20 cellular contexts compared by ENCODE assay signal in the genomic region with DNA sequence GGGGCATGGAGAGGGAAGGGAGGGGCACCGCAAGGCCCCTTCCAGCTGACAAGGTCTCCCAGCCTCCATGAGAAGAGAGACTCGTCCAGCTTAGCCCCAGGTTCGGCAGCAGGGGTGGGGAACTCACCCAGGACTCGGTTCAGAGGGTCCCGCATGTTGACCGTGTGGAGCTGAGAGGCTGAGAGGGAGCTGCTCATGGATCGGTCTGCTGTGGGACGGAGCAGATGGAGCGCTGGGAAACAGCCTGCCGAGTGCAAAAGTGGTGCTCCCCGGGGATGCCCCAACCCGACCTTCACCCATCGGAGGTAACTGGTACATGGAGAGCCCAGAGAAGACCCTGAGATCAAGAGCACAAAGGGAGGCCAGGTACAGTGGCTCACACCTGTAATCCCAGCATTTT. TPM values are rescaled to one million over a fixed set of nuclear protein-coding genes. Genes with fewer than 3 reads are reported as not detected.
DNase-seq lines count a peak whose midpoint lies in the region; ATAC-seq, FAIRE-seq and TF ChIP-seq lines count a peak whose summit lies in the region.
"Had no signal": no experiment of that assay in that cellular context is flagged by ENCODE, and none has a peak within 500 bp of the region (broad histone marks: within the 10 kb centered on the region; RNA-seq: fewer than 3 reads in every experiment).

No MANE protein-coding gene starts in this region.

- H2BK5ac ChIP-seq in neuronal stem cell (ENCODE audit: low read length): no peak overlapping the region

- H3K23ac ChIP-seq in neuronal stem cell (ENCODE audit: low read depth, low read length, poor library complexity): no peak overlapping the region

- POLR2A ChIA-PET in A549 (lab: Yijun Ruan, JAX): no interaction called here

- WGBS in A549 (ENCODE audit: missing lambda C conversion rate): 91% methylated on average over 13 of the region's 13 CpGs
- WGBS in neuronal stem cell (ENCODE audit: extremely low coverage in 2 of 2, insufficient read length in 2 of 2, insufficient replicate concordance in 1 of 2), 2 donors: no CpG with 5 or more reads among the region's 13 CpGs
- WGBS in gastroesophageal sphincter (ENCODE audit: low coverage in 1 of 2), 2 donors: 71 to 100% methylated on average over 3 of the region's 13 CpGs

- no peak overlapping the region for H4K91ac ChIP-seq in neuronal stem cell (ENCODE audit: low read depth, low read length, poor library complexity)

- H2BK120ac ChIP-seq in neuronal stem cell (ENCODE audit: low read depth, low read length): no peak overlapping the region

- no peak overlapping the region for H4K8ac ChIP-seq in neuronal stem cell (ENCODE audit: low read depth, low read length)

- H3K9ac ChIP-seq in neuronal stem cell (ENCODE audit: low read depth, low read length, poor library complexity): peak overlapping the region; percentile 63

- no peak overlapping the region for H3K4me2 ChIP-seq in A549
- no peak overlapping the region for H3K4me2 ChIP-seq in neuronal stem cell (ENCODE audit: insufficient read depth, low read length, poor library complexity, severe bottlenecking)

- TF ChIP-seq POLR2A in A549 (IDR thresholded peaks at IDR 0.05; ENCODE audit: low read length) (no peak), GM12892 (IDR thresholded peaks at IDR 0.05; ENCODE audit: low read depth, low read length) (no peak), gastroesophageal sphincter (IDR thresholded peaks at IDR 0.05) (no peak)

- H3K36me3 ChIP-seq in WERI-Rb-1 (peaks cover 71% of the 10 kb centered on the region), neuronal stem cell (replicated peaks in 1 of 2; ENCODE audit: control insufficient read depth in 2 of 2, insufficient read depth in 2 of 2, low read length in 2 of 2) (peaks cover 30 to 68% of the 10 kb centered on the region in 2 donors), gastroesophageal sphincter (peaks cover 0 to 58% of the 10 kb centered on the region in 2 donors)

- TF ChIP-seq CTCF in A549 (IDR thresholded peaks at IDR 0.05) (no peak), WERI-Rb-1 (IDR thresholded peaks at IDR 0.05; ENCODE audit: low read depth, low read length) (no peak), gastroesophageal sphincter (IDR thresholded peaks at IDR 0.05) (no peak)

- no peaks in the 10 kb centered on the region for H3K27me3 ChIP-seq in WERI-Rb-1 (ENCODE audit: insufficient read depth, low read depth, severe bottlenecking)
- H3K27me3 ChIP-seq in neuronal stem cell (ENCODE audit: control insufficient read depth in 3 of 3, insufficient read depth in 3 of 3, low read depth in 1 of 3, low read length in 3 of 3): no peaks in the 10 kb centered on the region
- no peaks in the 10 kb centered on the region for H3K27me3 ChIP-seq in gastroesophageal sphincter
- H3K27me3 ChIP-seq: BE2C had no signal

- H3K9me3 ChIP-seq in A549: no peaks in the 10 kb centered on the region
- no peaks in the 10 kb centered on the region for H3K9me3 ChIP-seq in WERI-Rb-1 (ENCODE audit: severe bottlenecking)
- H3K9me3 ChIP-seq in neuronal stem cell (replicated peaks in 1 of 2; ENCODE audit: control insufficient read depth in 2 of 2, insufficient read depth in 1 of 2, low read depth in 1 of 2, low read length in 2 of 2): no peaks in the 10 kb centered on the region
- no peaks in the 10 kb centered on the region for H3K9me3 ChIP-seq in gastroesophageal sphincter
- H3K9me3 ChIP-seq: BE2C, HAP-1 had no signal

- H3K27ac ChIP-seq in A549 (peak overlapping the region; percentile 83 to 84; a peak in 2 of 6 replicates), WERI-Rb-1 (0 out of 2 replicates have a peak overlapping the region, but pooled peaks have one; percentile 10), neuronal stem cell (replicated peaks; ENCODE audit: low read length) (no peak overlapping the region), gastroesophageal sphincter (peak overlapping the region in 2 of 4 donors; percentile 68 to 77)
- H3K27ac ChIP-seq: SK-N-MC had no signal

- H2BK12ac ChIP-seq in neuronal stem cell (ENCODE audit: low read length): no peak overlapping the region

- no peak overlapping the region for H3K18ac ChIP-seq in neuronal stem cell (ENCODE audit: low read length)

- H3K4me3 ChIP-seq in A549 (no peak overlapping the region), WERI-Rb-1 (ENCODE audit: low read depth, low read length) (no peak overlapping the region), neuronal stem cell (ENCODE audit: low read length in 2 of 2) (no peak overlapping the region), gastroesophageal sphincter (no peak overlapping the region)
- H3K4me3 ChIP-seq: HAP-1, SK-N-MC had no signal

- H3K14ac ChIP-seq in neuronal stem cell (ENCODE audit: low read length): no peak overlapping the region

- H2BK15ac ChIP-seq in neuronal stem cell (ENCODE audit: low read length): no peak overlapping the region

- no peak overlapping the region for H3K4ac ChIP-seq in neuronal stem cell (ENCODE audit: low read length)

- H3K79me1 ChIP-seq in neuronal stem cell (ENCODE audit: low read depth, low read length): peaks cover 4% of the 10 kb centered on the region

- DNase-seq in A549 (ENCODE audit: low read depth in 1 of 2, low spot score in 1 of 2) (no peak), GM12892 (ENCODE audit: insufficient read length) (peak; percentile 21), WERI-Rb-1 (no peak), neuronal stem cell (ENCODE audit: low spot score) (no peak), NCI-H1694 treated with DMSO at 0.1 percent for 48 hours (lab: John Stamatoyannopoulos, UW) (no peak)
- no peak for DNase-seq in effector CD8-positive, alpha-beta T cell (lab: John Stamatoyannopoulos, UW)
- DNase-seq: BE2C; CD4-positive, alpha-beta memory T cell; DMS 273 treated with DMSO at 0.1 percent for 48 hours; MV-4-11; NCI-H1417 treated with DMSO at 0.1 percent for 48 hours; NCI-H2029 treated with DMSO at 0.1 percent for 48 hours; NCI-H526; NK-92 treated with Interleukin-12 subunit alpha and Interleukin-12 subunit beta, amount 100 ng/mL, for 24 hours; OCI-M1 had no signal

- FAIRE-seq in A549 (lab: Jason Lieb, UNC): no peak
- no peak for FAIRE-seq in GM12892 (lab: Jason Lieb, UNC)

- H3K4me1 ChIP-seq in A549 (peaks cover 44% of the 10 kb centered on the region), neuronal stem cell (ENCODE audit: control insufficient read depth in 2 of 2, insufficient read depth in 1 of 2, low read depth in 1 of 2, low read length in 2 of 2) (peaks cover 13 to 16% of the 10 kb centered on the region in 2 donors), gastroesophageal sphincter (peaks cover 0 to 86% (median 45%) of the 10 kb centered on the region in 3 donors)
- H3K4me1 ChIP-seq: BE2C had no signal

- ATAC-seq in A549 (no peak), gastroesophageal sphincter (no peak), HG03571 (IDR thresholded peaks at IDR 0.05; ENCODE audit: unreplicated experiment) (no peak)

- TF ChIP-seq EP300 in A549 (IDR thresholded peaks at IDR 0.05) (no peak), gastroesophageal sphincter (IDR thresholded peaks at IDR 0.05) (no peak)

- CTCF ChIA-PET in A549 (lab: Yijun Ruan, JAX): interaction anchor here (1.0 to 23.2 kb wide), 6 partner anchors 13 to 149 kb away, joined by 3 to 625 read pairs (median 24); a partner anchor contains a TSS

- H2AK5ac ChIP-seq in neuronal stem cell (ENCODE audit: low read depth, low read length): no peak overlapping the region

- no peak overlapping the region for H2AFZ ChIP-seq in neuronal stem cell (ENCODE audit: low read length)

- no peak for TF ChIP-seq RAD21 in A549 (conservative IDR thresholded peaks at IDR 0.05 in 1 of 2, IDR thresholded peaks at IDR 0.05 in 1 of 2)

RNA-seq across cellular contexts. Expression of a gene that starts 4.9 kb away (rescaled TPM):
- polyA plus RNA-seq in A549 (2011; rRNA removed) (0.41 TPM in 1 of 2 replicates, not detected in the other), A549 (2017; fragmentation: RNase III; extraction: RNeasy Plus Mini Kit Qiagen cat#74134 plus additional on column Dnase treatment) (not detected in 3 replicates)
- 0.03 TPM in 1 of 2 replicates, not detected in the other for polyA plus RNA-seq in A549 (2012; cell fraction: cytosol; rRNA removed)
- 0.04 TPM in 1 of 2 replicates, not detected in the other for polyA plus RNA-seq in A549 (2012; cell fraction: nucleus; rRNA removed)
- polyA minus RNA-seq in A549 (2011; rRNA and poly(A)+ RNA removed): not detected in 2 replicates
- polyA plus RNA-seq in GM12892 (2012; ENCODE audit: missing spikeins): 0.72 TPM
- polyA plus RNA-seq in neuronal stem cell (2013, experiment 1 of 2): not detected
- polyA plus RNA-seq in neuronal stem cell (2013, experiment 2 of 2): not detected
- total RNA-seq in gastroesophageal sphincter: 1 to 10 TPM in 1 of 4 donors, not detected in 3; 9.3 TPM
- total RNA-seq: CD4-positive, alpha-beta memory T cell had no signal
- polyA plus RNA-seq: CD4-positive, alpha-beta memory T cell; IgD-negative memory B cell had no signal

RNA-seq across cellular contexts. Expression of a gene that starts 34.1 kb away (rescaled TPM):
- polyA plus RNA-seq in A549 (2011; rRNA removed) (63.6 and 89.5 TPM in 2 replicates), A549 (2017; fragmentation: RNase III; extraction: RNeasy Plus Mini Kit Qiagen cat#74134 plus additional on column Dnase treatment) (60.7 to 64.5 TPM (median 60.8 TPM) in 3 replicates)
- 85.2 and 102 TPM in 2 replicates for polyA plus RNA-seq in A549 (2012; cell fraction: cytosol; rRNA removed)
- 320 and 427 TPM in 2 replicates for polyA plus RNA-seq in A549 (2012; cell fraction: nucleus; rRNA removed)
- polyA minus RNA-seq in A549 (2011; rRNA and poly(A)+ RNA removed): 129 and 130 TPM in 2 replicates
- 47.6 TPM for polyA plus RNA-seq in GM12892 (2012; ENCODE audit: missing spikeins)
- 61.9 TPM for polyA plus RNA-seq in neuronal stem cell (2013, experiment 1 of 2)
- polyA plus RNA-seq in neuronal stem cell (2013, experiment 2 of 2): 61.2 TPM
- total RNA-seq in gastroesophageal sphincter: 10 to 100 TPM; 42.1 to 57.9 (median 50.3) TPM

RNA-seq across cellular contexts. Expression of a gene that starts 39.5 kb away (rescaled TPM):
- polyA plus RNA-seq in A549 (2011; rRNA removed) (87.7 and 113 TPM in 2 replicates), A549 (2017; fragmentation: RNase III; extraction: RNeasy Plus Mini Kit Qiagen cat#74134 plus additional on column Dnase treatment) (186 to 193 TPM (median 187 TPM) in 3 replicates)
- polyA plus RNA-seq in A549 (2012; cell fraction: cytosol; rRNA removed): 172 and 210 TPM in 2 replicates
- polyA plus RNA-seq in A549 (2012; cell fraction: nucleus; rRNA removed): 255 and 268 TPM in 2 replicates
- polyA minus RNA-seq in A549 (2011; rRNA and poly(A)+ RNA removed): 146 and 167 TPM in 2 replicates
- 70.5 TPM for polyA plus RNA-seq in GM12892 (2012; ENCODE audit: missing spikeins)
- polyA plus RNA-seq in neuronal stem cell (2013, experiment 1 of 2): 102 TPM
- 99.7 TPM for polyA plus RNA-seq in neuronal stem cell (2013, experiment 2 of 2)
- total RNA-seq in gastroesophageal sphincter: 100 to 1,000 TPM in 1 of 4 donors, 10 to 100 TPM in 3; 65.1 to 105 (median 78.8) TPM

RNA-seq across cellular contexts. Expression of a gene that starts 42.6 kb away (rescaled TPM):
- polyA plus RNA-seq in A549 (2011; rRNA removed) (20.1 and 27.4 TPM in 2 replicates), A549 (2017; fragmentation: RNase III; extraction: RNeasy Plus Mini Kit Qiagen cat#74134 plus additional on column Dnase treatment) (16.1 to 23.7 TPM (median 22.5 TPM) in 3 replicates)
- polyA plus RNA-seq in A549 (2012; cell fraction: cytosol; rRNA removed): 12.5 and 15.3 TPM in 2 replicates
- polyA plus RNA-seq in A549 (2012; cell fraction: nucleus; rRNA removed): 10.5 and 13.1 TPM in 2 replicates
- polyA minus RNA-seq in A549 (2011; rRNA and poly(A)+ RNA removed): 25.5 and 26.9 TPM in 2 replicates
- polyA plus RNA-seq in GM12892 (2012; ENCODE audit: missing spikeins): 1.5 TPM
- polyA plus RNA-seq in neuronal stem cell (2013, experiment 1 of 2): 13.2 TPM
- 13.2 TPM for polyA plus RNA-seq in neuronal stem cell (2013, experiment 2 of 2)
- total RNA-seq in gastroesophageal sphincter: 100 to 1,000 TPM in 2 of 4 donors, 10 to 100 TPM in 2; 84.8 to 133 (median 102) TPM

RNA-seq across cellular contexts. Expression of a gene that starts 57.3 kb away (rescaled TPM):
- not detected in 2 replicates for polyA plus RNA-seq in A549 (2011; rRNA removed)
- not detected in 2 replicates for polyA plus RNA-seq in A549 (2012; cell fraction: cytosol; rRNA removed)
- not detected in 2 replicates for polyA plus RNA-seq in A549 (2012; cell fraction: nucleus; rRNA removed)
- not detected in 3 replicates for polyA plus RNA-seq in A549 (2017; fragmentation: RNase III; extraction: RNeasy Plus Mini Kit Qiagen cat#74134 plus additional on column Dnase treatment)
- not detected in 2 replicates for polyA minus RNA-seq in A549 (2011; rRNA and poly(A)+ RNA removed)
- polyA plus RNA-seq in GM12892 (2012; ENCODE audit: missing spikeins): not detected
- not detected for polyA plus RNA-seq in neuronal stem cell (2013, experiment 1 of 2)
- polyA plus RNA-seq in neuronal stem cell (2013, experiment 2 of 2): not detected
- 1 to 10 TPM in 1 of 4 donors, under 1 TPM in 2, not detected in 1; 0.35 to 1.6 (median 0.54) TPM for total RNA-seq in gastroesophageal sphincter
